Comparison of ENCODE assay signal across 17 cellular contexts in the genomic region with DNA sequence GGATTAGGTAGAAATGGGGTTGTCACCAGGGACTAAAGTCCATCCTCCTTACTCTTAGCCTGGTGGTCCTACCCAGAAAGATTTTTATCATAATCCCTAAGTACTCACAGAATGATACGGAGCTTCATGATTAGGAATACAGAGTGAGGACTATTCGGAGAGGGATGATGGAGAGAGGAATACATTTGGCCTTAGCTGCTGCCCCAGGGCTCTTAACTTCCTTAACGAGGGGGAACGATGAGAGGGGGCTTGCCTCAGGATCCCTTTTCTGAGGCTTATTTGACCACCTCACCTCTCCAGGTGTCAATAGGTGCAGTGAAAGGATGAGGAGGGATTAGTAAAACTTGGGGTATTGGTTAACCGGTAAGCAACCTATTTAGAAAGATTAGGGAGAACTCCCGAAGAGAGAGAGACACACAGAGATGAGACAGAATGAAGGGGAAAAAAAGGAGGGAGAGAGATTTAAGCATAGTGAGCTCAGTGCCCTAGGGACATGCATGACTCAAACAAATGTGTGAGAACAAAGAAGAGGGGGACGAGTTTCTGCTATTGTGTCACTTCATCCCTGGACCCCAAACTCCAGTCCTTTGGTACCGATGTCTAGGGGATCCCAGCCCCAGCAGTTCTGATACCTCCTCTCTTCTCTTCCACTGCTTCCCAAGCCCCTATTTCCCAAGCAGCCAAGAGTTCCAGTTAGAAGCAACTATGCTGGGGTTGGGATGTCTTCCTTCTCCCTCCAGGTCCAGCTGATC. TPM values are rescaled to one million over a fixed set of nuclear protein-coding genes. Genes with fewer than 3 reads are reported as not detected.
DNase-seq lines count a peak whose midpoint lies in the region; ATAC-seq and TF ChIP-seq lines count a peak whose summit lies in the region.
"Had no signal": no experiment of that assay in that cellular context is flagged by ENCODE, and none has a peak within 500 bp of the region (broad histone marks: within the 10 kb centered on the region; RNA-seq: fewer than 3 reads in every experiment).

No MANE protein-coding gene starts in this region.

- H3K27ac Mint-ChIP-seq in glutamatergic neuron (ENCODE audit: unreplicated experiment), result no peak overlapping the region
- no peak overlapping the region for H3K27ac Mint-ChIP-seq in activated CD8-positive, alpha-beta T cell treated with anti-CD3 and anti-CD28 coated beads, Interleukin-2, amount 10 ng/mL, durations not matched to agents 7 days and 5 days

- no peaks in the 10 kb centered on the region for H3K9me3 ChIP-seq in PC-9 (ENCODE audit: insufficient read depth, low read depth)
- H3K9me3 ChIP-seq: sigmoid colon, stomach had no signal

- no peak overlapping the region for H2AFZ ChIP-seq in PC-9

- peaks cover 45% of the 10 kb centered on the region for H3K4me1 ChIP-seq in PC-9 (replicated peaks; ENCODE audit: insufficient read depth)

- peaks cover 4% of the 10 kb centered on the region for H3K27me3 Mint-ChIP-seq in glutamatergic neuron (ENCODE audit: unreplicated experiment)
- H3K27me3 Mint-ChIP-seq in activated CD8-positive, alpha-beta T cell treated with anti-CD3 and anti-CD28 coated beads, Interleukin-2, amount 10 ng/mL, durations not matched to agents 7 days and 5 days (ENCODE audit: low read depth), result peaks cover 66% of the 10 kb centered on the region

- H3K4me2 ChIP-seq in PC-9, result peak overlapping the region; percentile 81

- peak; percentile 73 for DNase-seq in ELR (ENCODE audit: low read depth)
- no peak for DNase-seq in PC-9
- no peak for DNase-seq in glutamatergic neuron
- peak; percentile 8 for DNase-seq in posterior vena cava (ENCODE audit: low spot score)
- no peak for DNase-seq in COLO829 (ENCODE audit: low spot score)
- DNase-seq in SHP77 (lab: John Stamatoyannopoulos, UW), result no peak
- DNase-seq in NCI-H2196 treated with DMSO at 0.1 percent for 48 hours (lab: John Stamatoyannopoulos, UW; ENCODE audit: unreplicated experiment), result no peak
- DNase-seq in activated CD8-positive, alpha-beta T cell treated with anti-CD3 and anti-CD28 coated beads, Interleukin-2, amount 10 ng/mL, durations not matched to agents 7 days and 5 days, result no peak
- DNase-seq: activated CD4-positive, CD25-positive, alpha-beta regulatory T cell; amygdala; dorsolateral prefrontal cortex; foreskin melanocyte; GOT3; NCI-H2171 treated with DMSO at 0.1 percent for 48 hours; sigmoid colon; stomach had no signal

- POLR2A ChIA-PET in PC-9 (lab: Charles Lee; ENCODE audit: unreplicated experiment), result no interaction called here
- POLR2A ChIA-PET in activated CD8-positive, alpha-beta T cell treated with anti-CD3 and anti-CD28 coated beads, Interleukin-2, amount 10 ng/mL, durations not matched to agents 7 days and 5 days (lab: Charles Lee), result interaction anchor here (0.6 to 0.9 kb wide), 2 partner anchors 16 to 20 kb away, joined by 3 to 4 read pairs; a partner anchor contains a TSS

- TSS peak; percentile 57 for BruUV-seq in PC-9 (replicated peaks; lab: Mats Ljungman, UMichigan)

- no peak overlapping the region for H3K27ac ChIP-seq in PC-9
- H3K27ac ChIP-seq: C4-2B, sigmoid colon had no signal

- no peaks in the 10 kb centered on the region for H3K36me3 Mint-ChIP-seq in glutamatergic neuron (ENCODE audit: unreplicated experiment)
- H3K36me3 Mint-ChIP-seq in activated CD8-positive, alpha-beta T cell treated with anti-CD3 and anti-CD28 coated beads, Interleukin-2, amount 10 ng/mL, durations not matched to agents 7 days and 5 days (ENCODE audit: low read depth), result no peaks in the 10 kb centered on the region

- no peak for TF ChIP-seq CTCF in PC-9 (conservative IDR thresholded peaks at IDR 0.05)
- no peak for TF ChIP-seq CTCF in glutamatergic neuron (IDR thresholded peaks at IDR 0.05; ENCODE audit: partially characterized antibody, unreplicated experiment)

- peaks cover 4% of the 10 kb centered on the region for H3K4me1 Mint-ChIP-seq in glutamatergic neuron (ENCODE audit: low read depth, unreplicated experiment)
- H3K4me1 Mint-ChIP-seq in activated CD8-positive, alpha-beta T cell treated with anti-CD3 and anti-CD28 coated beads, Interleukin-2, amount 10 ng/mL, durations not matched to agents 7 days and 5 days (ENCODE audit: low read depth), result peaks cover 36% of the 10 kb centered on the region

- intact Hi-C loops in PC-9 (cut with micrococcal nuclease; ENCODE audit: unreplicated experiment) (no loop called here), posterior vena cava (cut with DNase I) (loop anchor here in 1 of 2 donors (10.0 kb wide), 1 partner anchor 65 kb away; a partner anchor contains a TSS)

- H3K27me3 ChIP-seq in PC-9 (ENCODE audit: insufficient read depth, low read depth), result no peaks in the 10 kb centered on the region

- H3K9me3 Mint-ChIP-seq in glutamatergic neuron (ENCODE audit: unreplicated experiment), result peaks cover 1% of the 10 kb centered on the region
- H3K9me3 Mint-ChIP-seq in activated CD8-positive, alpha-beta T cell treated with anti-CD3 and anti-CD28 coated beads, Interleukin-2, amount 10 ng/mL, durations not matched to agents 7 days and 5 days (ENCODE audit: insufficient read depth), result no peaks in the 10 kb centered on the region

- no peak for ATAC-seq in activated CD8-positive, alpha-beta T cell treated with anti-CD3 and anti-CD28 coated beads, Interleukin-2, amount 10 ng/mL, durations not matched to agents 7 days and 5 days

- CTCF ChIA-PET in PC-9 (lab: Charles Lee), result interaction anchor here (2.3 kb wide), 1 partner anchor 25 kb away, joined by 15 read pairs; a partner anchor contains a TSS
- CTCF ChIA-PET in activated CD8-positive, alpha-beta T cell treated with anti-CD3 and anti-CD28 coated beads, Interleukin-2, amount 10 ng/mL, durations not matched to agents 7 days and 5 days (lab: Charles Lee), result interaction anchor here (0.9 to 2.8 kb wide), 10 partner anchors 13 to 100 kb away, joined by 3 to 14 read pairs (median 5); a partner anchor contains a TSS

- peak overlapping the region; percentile 43 for H3K4me3 Mint-ChIP-seq in glutamatergic neuron (ENCODE audit: unreplicated experiment)
- no peak overlapping the region for H3K4me3 Mint-ChIP-seq in activated CD8-positive, alpha-beta T cell treated with anti-CD3 and anti-CD28 coated beads, Interleukin-2, amount 10 ng/mL, durations not matched to agents 7 days and 5 days

- no peaks in the 10 kb centered on the region for H3K9me2 ChIP-seq in PC-9 (ENCODE audit: insufficient read depth)

- peaks cover 39% of the 10 kb centered on the region for H3F3A ChIP-seq in PC-9 (ENCODE audit: insufficient read depth, low read depth)

- H4K20me1 ChIP-seq in PC-9 (ENCODE audit: insufficient read depth), result no peaks in the 10 kb centered on the region

- H3K36me3 ChIP-seq in PC-9 (ENCODE audit: low read depth), result no peaks in the 10 kb centered on the region
- H3K36me3 ChIP-seq: sigmoid colon, stomach had no signal

- H3K79me2 ChIP-seq in PC-9 (ENCODE audit: low read depth), result no peaks in the 10 kb centered on the region

- H3K4me3 ChIP-seq in PC-9, result no peak overlapping the region

RNA-seq across cellular contexts. Expression of a gene that starts 1.1 kb away (rescaled TPM):
- total RNA-seq in PC-9 (2021) (1.5 and 1.7 TPM in 2 replicates), glutamatergic neuron (ENCODE audit: unreplicated experiment) (not detected), posterior vena cava (1 to 10 TPM; 1.6 to 3.5 TPM)
- not detected for total RNA-seq in activated CD8-positive, alpha-beta T cell treated with anti-CD3 and anti-CD28 coated beads, Interleukin-2, amount 10 ng/mL, durations not matched to agents 7 days and 5 days

RNA-seq across cellular contexts. Expression of a gene that starts 19.2 kb away (rescaled TPM):
- total RNA-seq in PC-9 (2021) (1,116 and 1,137 TPM in 2 replicates), glutamatergic neuron (ENCODE audit: unreplicated experiment) (1,556 TPM), posterior vena cava (100 to 1,000 TPM; 503 to 615 TPM)
- total RNA-seq in activated CD8-positive, alpha-beta T cell treated with anti-CD3 and anti-CD28 coated beads, Interleukin-2, amount 10 ng/mL, durations not matched to agents 7 days and 5 days, result 1,000 to 10,000 TPM; 1,520 to 1,553 TPM

RNA-seq across cellular contexts. Expression of a gene that starts 19.8 kb away (rescaled TPM):
- total RNA-seq in PC-9 (2021), result 108 and 154 TPM in 2 replicates
- 225 TPM for total RNA-seq in glutamatergic neuron (ENCODE audit: unreplicated experiment)
- total RNA-seq in posterior vena cava, result 10 to 100 TPM; 46.2 to 56.2 TPM
- total RNA-seq in activated CD8-positive, alpha-beta T cell treated with anti-CD3 and anti-CD28 coated beads, Interleukin-2, amount 10 ng/mL, durations not matched to agents 7 days and 5 days, result 100 to 1,000 TPM; 145 to 148 TPM

RNA-seq across cellular contexts. Expression of a gene that starts 25.2 kb away (rescaled TPM):
- total RNA-seq in PC-9 (2021), result 232 and 265 TPM in 2 replicates
- 88.6 TPM for total RNA-seq in glutamatergic neuron (ENCODE audit: unreplicated experiment)
- 10 to 100 TPM; 80.2 to 80.6 TPM for total RNA-seq in posterior vena cava
- 100 to 1,000 TPM; 105 to 112 TPM for total RNA-seq in activated CD8-positive, alpha-beta T cell treated with anti-CD3 and anti-CD28 coated beads, Interleukin-2, amount 10 ng/mL, durations not matched to agents 7 days and 5 days

Comparison
In these comparisons a context has a peak if more than half of its experiments do, and no peak if none do; other contexts are left out.
1. DNase-seq: peak in ELR (single experiment) and posterior vena cava (single experiment); none in PC-9 (0 of 2), glutamatergic neuron (single experiment), COLO829 (single experiment), SHP77 (0 of 2), NCI-H2196 treated with DMSO at 0.1 percent for 48 hours (single experiment) and activated CD8-positive, alpha-beta T cell treated with anti-CD3 and anti-CD28 coated beads, Interleukin-2, amount 10 ng/mL, durations not matched to agents 7 days and 5 days (single experiment).